34 cellular contexts compared by ENCODE assay signal in genomic region chrY:21370494-21370893, GRCh38.
"Had no signal": no experiment of that assay in that cellular context is flagged by ENCODE, and none has a peak within 500 bp of the region (broad histone marks: within the 10 kb centered on the region; RNA-seq: fewer than 3 reads in every experiment).

No MANE protein-coding gene starts in this region.

- ATAC-seq: activated naive CD4-positive, alpha-beta T cell treated with anti-CD3 and anti-CD28 coated beads, Interleukin-2, amount 50 U/mL, for 72 hours; activated naive CD8-positive, alpha-beta T cell treated with anti-CD3 and anti-CD28 coated beads, Interleukin-2, amount 50 U/mL, for 24 hours; activated T-cell treated with anti-CD3 and anti-CD28 coated beads, Interleukin-2, amount 50 U/mL, for 4 hours; activated T-cell treated with anti-CD3 and anti-CD28 coated beads, Interleukin-2, amount 50 U/mL, for 72 hours; activated T-helper 17 cell treated with anti-CD3 and anti-CD28 coated beads, Interleukin-2, amount 50 U/mL, for 72 hours; body of pancreas had no signal

- H3K9me3 ChIP-seq: adrenal gland, ascending aorta, body of pancreas, breast epithelium had no signal

- DNase-seq: activated effector memory CD4-positive, alpha-beta T cell treated with anti-CD3 and anti-CD28 coated beads, Interleukin-2, amount 50 U/mL, for 16 hours; activated effector memory CD4-positive, alpha-beta T cell treated with Interleukin-2 at 50 U/mL for 16 hours; activated gamma-delta T cell; activated gamma-delta T cell treated with Interleukin-2 at 50 U/mL for 16 hours; activated naive CD4-positive, alpha-beta T cell; activated naive CD4-positive, alpha-beta T cell treated with anti-CD3 and anti-CD28 coated beads for 36 hours; activated naive CD4-positive, alpha-beta T cell treated with anti-CD3 and anti-CD28 coated beads, Interleukin-2, amount 10 ng/mL, durations not matched to agents 7 days and 5 days; activated naive CD4-positive, alpha-beta T cell treated with anti-CD3 and anti-CD28 coated beads, Interleukin-2, amount 50 U/mL, for 16 hours; activated naive CD4-positive, alpha-beta T cell treated with Interleukin-2 at 50 U/mL for 16 hours; activated naive CD8-positive, alpha-beta T cell treated with anti-CD3 and anti-CD28 coated beads for 36 hours; activated naive CD8-positive, alpha-beta T cell treated with anti-CD3 and anti-CD28 coated beads, Interleukin-2, amount 10 ng/mL, durations not matched to agents 7 days and 5 days; activated naive CD8-positive, alpha-beta T cell treated with anti-CD3 and anti-CD28 coated beads, Interleukin-2, amount 50 U/mL, for 24 hours; activated T-cell treated with anti-CD3 and anti-CD28 coated beads, Interleukin-2, amount 50 U/mL, for 1 hour; activated T-cell treated with anti-CD3 and anti-CD28 coated beads, Interleukin-2, amount 50 U/mL, for 24 hours; activated T-cell treated with anti-CD3 and anti-CD28 coated beads, Interleukin-2, amount 50 U/mL, for 4 hours; activated T-cell treated with anti-CD3 and anti-CD28 coated beads, Interleukin-2, amount 50 U/mL, for 48 hours; activated T-cell treated with anti-CD3 and anti-CD28 coated beads, Interleukin-2, amount 50 U/mL, for 72 hours; adrenal gland; amniotic stem cell; amygdala; anterior cingulate cortex; aorta; body of pancreas; brain microvascular endothelial cell; caudate nucleus; central memory CD4-positive, alpha-beta T cell; cerebellar nuclear complex had no signal

- H3K27me3 ChIP-seq: adrenal gland, ascending aorta, body of pancreas, brain microvascular endothelial cell, breast epithelium, cardiac muscle cell had no signal

- H3K4me3 ChIP-seq: adrenal gland, ascending aorta, body of pancreas, breast epithelium, cardiac muscle cell had no signal

- H3K36me3 ChIP-seq: adrenal gland, ascending aorta, brain microvascular endothelial cell, breast epithelium, cardiac muscle cell had no signal

- FAIRE-seq: astrocyte, bronchial epithelial cell had no signal

- H3K4me1 ChIP-seq: adrenal gland, ascending aorta, body of pancreas, breast epithelium had no signal

- H3K27ac ChIP-seq: adrenal gland, ascending aorta, body of pancreas, brain microvascular endothelial cell, breast epithelium, cardiac muscle cell had no signal
